1 cellular context compared by ENCODE assay signal in the genomic region with DNA sequence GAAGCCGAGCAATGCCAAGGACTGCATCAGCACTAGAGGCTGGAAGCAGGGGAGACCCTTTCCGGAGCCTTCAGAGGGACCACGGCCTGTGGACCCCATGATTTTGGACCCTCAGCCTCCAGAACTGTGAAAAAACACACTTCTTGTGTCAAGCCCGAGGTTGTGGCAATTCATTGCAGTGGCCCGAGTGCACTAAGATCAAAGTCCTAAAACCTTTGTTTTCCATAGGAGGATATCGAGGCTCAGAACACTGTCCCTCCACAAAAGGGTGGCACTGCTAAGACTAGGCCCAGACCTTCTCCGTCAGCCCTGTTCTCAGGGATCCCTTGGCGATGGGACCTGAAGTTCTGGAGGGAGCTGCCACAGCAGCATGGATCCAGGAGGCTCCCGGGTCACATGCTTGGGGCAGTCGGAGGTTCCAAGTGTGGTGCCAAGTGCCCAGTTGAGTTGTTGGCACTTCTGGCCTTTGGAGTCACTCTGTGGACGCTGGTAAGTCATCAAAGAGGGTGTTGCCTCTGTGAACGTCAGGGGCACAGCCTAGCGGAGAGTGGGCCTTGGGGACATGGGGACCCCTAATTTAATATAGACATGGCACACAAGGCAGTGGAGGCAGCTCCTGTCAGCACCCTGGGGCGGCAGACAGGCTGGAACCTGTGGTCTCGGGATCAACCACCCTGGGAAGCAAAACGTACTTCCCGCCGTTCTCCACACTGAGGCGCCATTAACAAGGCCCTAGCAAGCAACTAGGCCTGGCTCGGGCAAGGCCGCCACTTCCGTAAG.
TF ChIP-seq lines count a peak whose summit lies in the region.

No MANE protein-coding gene starts in this region.

TF ChIP-seq in GM12878, 131 proteins besides CTCF, POLR2A, EP300 and RAD21 (continued from another document):
- TF ChIP-seq LARP7 (IDR thresholded peaks at IDR 0.05): no peak
- no peak for TF ChIP-seq STAT1 (conservative IDR thresholded peaks at IDR 0.05)
- TF ChIP-seq ASH2L (IDR thresholded peaks at IDR 0.05; ENCODE audit: borderline replicate concordance, low read depth): no peak
- no peak for TF ChIP-seq HSF1 (IDR thresholded peaks at IDR 0.05; ENCODE audit: low read depth, low read length)
- no peak for TF ChIP-seq SPI1 (IDR thresholded peaks at IDR 0.05; ENCODE audit: borderline replicate concordance, insufficient read depth, low read depth, low read length)
- no peak for TF ChIP-seq JUND (IDR thresholded peaks at IDR 0.05; ENCODE audit: low read depth, low read length)
- TF ChIP-seq BHLHE40 (IDR thresholded peaks at IDR 0.05; ENCODE audit: borderline replicate concordance in 1 of 2, low read depth in 2 of 2, low read length in 1 of 2): no peak
- TF ChIP-seq NR2F1 (conservative IDR thresholded peaks at IDR 0.05): no peak
- TF ChIP-seq CBFB (IDR thresholded peaks at IDR 0.05; ENCODE audit: low read depth): no peak
- TF ChIP-seq ZBTB33 (IDR thresholded peaks at IDR 0.05): no peak
- TF ChIP-seq SIN3A (IDR thresholded peaks at IDR 0.05; ENCODE audit: low read depth, low read length): no peak
- no peak for TF ChIP-seq ETV6 (conservative IDR thresholded peaks at IDR 0.05 in 1 of 2, IDR thresholded peaks at IDR 0.05 in 1 of 2; ENCODE audit: borderline replicate concordance in 1 of 2, low read depth in 1 of 2)
- TF ChIP-seq MYC (IDR thresholded peaks at IDR 0.05; ENCODE audit: insufficient read depth, insufficient read length, insufficient replicate concordance, low read length, severe bottlenecking): no peak
